35 cellular contexts compared by ENCODE assay signal in genomic region chr2:217570394-217570793, GRCh38.
"Had no signal": no experiment of that assay in that cellular context is flagged by ENCODE, and none has a peak within 500 bp of the region (broad histone marks: within the 10 kb centered on the region; RNA-seq: fewer than 3 reads in every experiment).

No MANE protein-coding gene starts in this region.

- H3K27me3 ChIP-seq: adrenal gland, ascending aorta, body of pancreas, brain microvascular endothelial cell, breast epithelium, cardiac muscle cell had no signal

- H3K4me1 ChIP-seq: adrenal gland, ascending aorta, body of pancreas, breast epithelium had no signal

- H3K36me3 ChIP-seq: adrenal gland, brain microvascular endothelial cell, breast epithelium, cardiac muscle cell had no signal

- DNase-seq: activated effector memory CD4-positive, alpha-beta T cell treated with anti-CD3 and anti-CD28 coated beads, Interleukin-2, amount 50 U/mL, for 16 hours; activated effector memory CD4-positive, alpha-beta T cell treated with Interleukin-2 at 50 U/mL for 16 hours; activated gamma-delta T cell; activated gamma-delta T cell treated with Interleukin-2 at 50 U/mL for 16 hours; activated naive CD4-positive, alpha-beta T cell; activated naive CD4-positive, alpha-beta T cell treated with anti-CD3 and anti-CD28 coated beads for 36 hours; activated naive CD4-positive, alpha-beta T cell treated with anti-CD3 and anti-CD28 coated beads, Interleukin-2, amount 10 ng/mL, durations not matched to agents 7 days and 5 days; activated naive CD4-positive, alpha-beta T cell treated with anti-CD3 and anti-CD28 coated beads, Interleukin-2, amount 50 U/mL, for 16 hours; activated naive CD4-positive, alpha-beta T cell treated with Interleukin-2 at 50 U/mL for 16 hours; activated naive CD8-positive, alpha-beta T cell treated with anti-CD3 and anti-CD28 coated beads for 36 hours; activated naive CD8-positive, alpha-beta T cell treated with anti-CD3 and anti-CD28 coated beads, Interleukin-2, amount 10 ng/mL, durations not matched to agents 7 days and 5 days; activated naive CD8-positive, alpha-beta T cell treated with anti-CD3 and anti-CD28 coated beads, Interleukin-2, amount 50 U/mL, for 24 hours; activated T-cell treated with anti-CD3 and anti-CD28 coated beads for 4 hours; activated T-cell treated with anti-CD3 and anti-CD28 coated beads, Interleukin-2, amount 50 U/mL, for 1 hour; activated T-cell treated with anti-CD3 and anti-CD28 coated beads, Interleukin-2, amount 50 U/mL, for 24 hours; activated T-cell treated with anti-CD3 and anti-CD28 coated beads, Interleukin-2, amount 50 U/mL, for 4 hours; activated T-cell treated with anti-CD3 and anti-CD28 coated beads, Interleukin-2, amount 50 U/mL, for 48 hours; activated T-cell treated with anti-CD3 and anti-CD28 coated beads, Interleukin-2, amount 50 U/mL, for 72 hours; adrenal gland; amniotic stem cell; amygdala; anterior cingulate cortex; aorta; body of pancreas; brain microvascular endothelial cell; caudate nucleus; central memory CD4-positive, alpha-beta T cell; cerebellar nuclear complex had no signal

- H3K4me3 ChIP-seq: adrenal gland, ascending aorta, body of pancreas, breast epithelium, cardiac muscle cell had no signal

- ATAC-seq: activated naive CD4-positive, alpha-beta T cell treated with anti-CD3 and anti-CD28 coated beads, Interleukin-2, amount 50 U/mL, for 72 hours; activated naive CD8-positive, alpha-beta T cell treated with anti-CD3 and anti-CD28 coated beads, Interleukin-2, amount 50 U/mL, for 24 hours; activated T-cell treated with anti-CD3 and anti-CD28 coated beads, Interleukin-2, amount 50 U/mL, for 4 hours; activated T-cell treated with anti-CD3 and anti-CD28 coated beads, Interleukin-2, amount 50 U/mL, for 72 hours; activated T-helper 17 cell treated with anti-CD3 and anti-CD28 coated beads, Interleukin-2, amount 50 U/mL, for 72 hours; body of pancreas had no signal

- FAIRE-seq: astrocyte, bronchial epithelial cell had no signal

- H3K9me3 ChIP-seq: adrenal gland, ascending aorta, body of pancreas, breast epithelium had no signal

- H3K27ac ChIP-seq: adrenal gland, ascending aorta, body of pancreas, brain microvascular endothelial cell, breast epithelium, cardiac muscle cell had no signal
